Comparison of ENCODE assay signal across 1 cellular context in the genomic region with DNA sequence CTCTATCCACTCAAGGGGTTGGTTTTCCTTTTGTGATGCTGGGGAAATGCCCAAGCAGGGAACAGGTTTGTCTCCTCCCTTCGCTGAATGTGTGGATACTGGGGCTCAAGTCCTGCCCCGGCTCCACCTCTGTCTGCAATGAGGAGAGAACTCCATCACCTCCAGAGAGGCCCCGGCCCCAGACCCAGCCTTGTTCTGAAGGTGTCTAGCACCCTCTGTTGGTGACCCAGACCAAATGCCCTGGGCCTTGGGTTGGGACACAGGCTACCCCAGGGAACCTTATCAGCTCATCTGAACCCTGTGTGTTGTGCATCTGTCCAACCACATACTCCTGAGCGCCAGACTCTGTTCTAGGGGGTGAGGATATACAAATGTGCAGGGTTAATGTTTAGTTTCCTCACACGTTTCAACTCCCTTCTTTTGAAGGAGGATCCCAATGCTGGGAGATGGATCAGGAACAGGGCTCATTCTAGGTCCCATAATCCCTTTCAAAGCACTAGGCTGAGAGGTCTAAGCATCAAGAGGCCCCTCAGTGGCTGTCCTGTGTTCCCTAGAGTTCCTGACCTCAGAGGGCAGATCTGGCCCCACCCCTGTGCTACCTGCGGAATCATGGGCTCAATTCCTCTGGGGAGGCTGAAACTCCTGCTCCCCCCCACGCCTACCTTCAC.
TF ChIP-seq lines count a peak whose summit lies in the region.

No MANE protein-coding gene starts in this region.

TF ChIP-seq in H1, 55 proteins besides CTCF, POLR2A, EP300 and RAD21:
- TF ChIP-seq CBX8 (IDR thresholded peaks at IDR 0.05; ENCODE audit: borderline replicate concordance, low read depth, low read length) (no peak), CREB1 (IDR thresholded peaks at IDR 0.05) (no peak)
